1 cellular context compared by ENCODE assay signal in the genomic region with DNA sequence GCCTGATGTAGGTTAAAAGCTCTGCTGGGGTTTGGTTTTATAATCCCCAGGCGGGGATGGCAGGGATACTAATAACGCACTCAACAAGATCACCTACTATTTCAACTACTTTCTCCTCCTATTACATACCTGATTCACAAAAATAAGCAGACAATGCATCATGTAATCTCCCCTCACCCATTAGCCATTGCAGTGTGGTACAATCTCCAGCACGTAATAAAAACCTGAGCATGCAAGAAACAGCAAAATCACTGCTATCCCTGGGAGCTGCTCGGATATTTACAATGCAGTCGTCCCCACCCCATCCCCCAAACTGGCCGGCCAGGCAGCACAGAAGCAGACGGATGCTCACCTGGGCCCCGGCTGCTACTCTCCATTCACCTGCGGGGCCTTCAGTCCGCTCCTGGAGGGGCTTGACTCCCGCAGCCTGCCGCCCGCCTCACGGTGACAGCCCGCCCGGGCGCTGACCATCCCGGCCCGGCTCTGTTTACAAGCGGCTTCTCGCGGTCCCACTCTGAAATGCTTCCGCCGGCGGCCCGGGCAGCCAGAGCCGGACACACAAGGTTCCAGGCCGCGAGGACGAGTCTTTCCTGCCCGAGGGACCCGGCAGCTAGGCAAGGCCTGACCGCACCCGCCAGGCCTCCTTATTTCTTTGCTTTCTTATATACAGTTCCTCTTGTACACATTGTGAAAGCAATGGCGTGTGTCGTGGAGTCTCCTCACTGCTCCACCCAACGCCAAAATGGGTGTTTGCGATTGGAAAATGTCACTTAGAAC.
TF ChIP-seq lines count a peak whose summit lies in the region.

A gene with protein sequence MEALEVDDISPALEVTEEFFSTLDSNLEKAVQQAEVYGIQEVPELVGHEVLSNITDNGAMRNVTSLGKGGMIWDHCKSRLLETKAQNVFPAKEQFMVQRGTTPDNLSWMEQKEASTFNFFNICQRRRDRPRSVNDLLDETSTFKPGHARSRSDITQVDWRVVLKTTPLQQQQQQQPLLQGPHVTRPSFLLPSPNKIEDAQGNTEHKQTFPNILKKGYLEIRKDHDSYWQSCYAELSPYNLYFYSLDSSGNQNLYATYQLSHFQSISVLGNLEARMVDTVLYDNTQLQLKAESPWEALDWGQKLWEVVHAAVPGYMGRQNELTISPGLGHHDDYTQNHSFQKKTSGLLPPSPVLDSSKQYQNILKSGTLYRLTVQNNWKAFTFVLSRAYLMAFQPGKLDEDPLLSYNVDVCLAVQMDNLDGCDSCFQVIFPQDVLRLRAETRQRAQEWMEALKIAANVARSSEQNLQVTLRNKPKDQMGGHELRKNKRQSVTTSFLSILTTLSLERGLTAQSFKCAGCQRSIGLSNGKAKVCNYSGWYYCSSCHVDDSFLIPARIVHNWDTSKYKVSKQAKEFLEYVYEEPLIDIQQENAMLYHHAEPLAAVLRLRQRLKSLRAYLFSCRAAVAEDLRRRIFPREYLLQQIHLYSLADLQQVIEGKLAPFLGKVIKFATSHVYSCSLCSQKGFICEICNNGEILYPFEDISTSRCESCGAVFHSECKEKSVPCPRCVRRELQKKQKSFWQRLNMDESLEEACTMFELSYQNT (minus strand): TSS at position 491 of the 777 bp plus-strand sequence. CDS start 23,888 bp downstream, outside the sequence.

TF ChIP-seq in HepG2, 621 proteins besides CTCF, POLR2A, EP300 and RAD21 (continued from another document and continues in another):
- TF ChIP-seq, protein P1, sequence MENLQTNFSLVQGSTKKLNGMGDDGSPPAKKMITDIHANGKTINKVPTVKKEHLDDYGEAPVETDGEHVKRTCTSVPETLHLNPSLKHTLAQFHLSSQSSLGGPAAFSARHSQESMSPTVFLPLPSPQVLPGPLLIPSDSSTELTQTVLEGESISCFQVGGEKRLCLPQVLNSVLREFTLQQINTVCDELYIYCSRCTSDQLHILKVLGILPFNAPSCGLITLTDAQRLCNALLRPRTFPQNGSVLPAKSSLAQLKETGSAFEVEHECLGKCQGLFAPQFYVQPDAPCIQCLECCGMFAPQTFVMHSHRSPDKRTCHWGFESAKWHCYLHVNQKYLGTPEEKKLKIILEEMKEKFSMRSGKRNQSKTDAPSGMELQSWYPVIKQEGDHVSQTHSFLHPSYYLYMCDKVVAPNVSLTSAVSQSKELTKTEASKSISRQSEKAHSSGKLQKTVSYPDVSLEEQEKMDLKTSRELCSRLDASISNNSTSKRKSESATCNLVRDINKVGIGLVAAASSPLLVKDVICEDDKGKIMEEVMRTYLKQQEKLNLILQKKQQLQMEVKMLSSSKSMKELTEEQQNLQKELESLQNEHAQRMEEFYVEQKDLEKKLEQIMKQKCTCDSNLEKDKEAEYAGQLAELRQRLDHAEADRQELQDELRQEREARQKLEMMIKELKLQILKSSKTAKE (CRISPR knock-in tag; IDR thresholded peaks at IDR 0.05; ENCODE audit: borderline replicate concordance): peak; percentile 59; the same call in 1 of the 2 replicates
- TF ChIP-seq MEIS2 (CRISPR knock-in tag; IDR thresholded peaks at IDR 0.05) (peak; percentile 93; the same call in 1 of the 2 replicates), SPEN (CRISPR knock-in tag; IDR thresholded peaks at IDR 0.05; ENCODE audit: low read depth) (peak; percentile 98), ZNF75D (CRISPR knock-in tag; IDR thresholded peaks at IDR 0.05; ENCODE audit: borderline replicate concordance) (no peak), BCL6 (CRISPR knock-in tag; IDR thresholded peaks at IDR 0.05) (peak; percentile 86), RCOR2 (CRISPR knock-in tag; IDR thresholded peaks at IDR 0.05) (peak; percentile 80; the same call in 1 of the 2 replicates), ZNF577 (CRISPR knock-in tag; IDR thresholded peaks at IDR 0.05; ENCODE audit: borderline replicate concordance, low read depth) (no peak), ZZZ3 (CRISPR knock-in tag; IDR thresholded peaks at IDR 0.05; ENCODE audit: borderline replicate concordance) (peak; percentile 97), MIER2 (CRISPR knock-in tag; IDR thresholded peaks at IDR 0.05) (peak; percentile 87; the same call in 1 of the 2 replicates), XRCC5 (optimal IDR thresholded peaks at IDR 0.05; ENCODE audit: low read length) (peak; percentile 100), ISX (CRISPR knock-in tag; conservative IDR thresholded peaks at IDR 0.05) (0 out of 2 replicates have a peak, but pooled peaks have one; percentile 77), BORCS8-MEF2B (CRISPR knock-in tag; IDR thresholded peaks at IDR 0.05) (peak; percentile 98), GZF1 (CRISPR knock-in tag; IDR thresholded peaks at IDR 0.05) (peak; percentile 95), AGO1 (IDR thresholded peaks at IDR 0.05; ENCODE audit: low read depth, low read length, poor library complexity, severe bottlenecking) (peak; percentile 69), ZNF20 (CRISPR knock-in tag; IDR thresholded peaks at IDR 0.05) (peak; percentile 89), NFE2L1 (CRISPR knock-in tag; IDR thresholded peaks at IDR 0.05; ENCODE audit: borderline replicate concordance) (peak; percentile 86; the same call in 1 of the 2 replicates), ISL2 (CRISPR knock-in tag; IDR thresholded peaks at IDR 0.05) (peak; percentile 92), ZNF263 (CRISPR knock-in tag; IDR thresholded peaks at IDR 0.05) (peak; percentile 67; the same call in 1 of the 2 replicates), KDM3A (CRISPR knock-in tag; IDR thresholded peaks at IDR 0.05; ENCODE audit: low read depth) (peak; percentile 100), ZNF33B (CRISPR knock-in tag; IDR thresholded peaks at IDR 0.05) (peak; percentile 94; the same call in 1 of the 2 replicates), TBX3 (IDR thresholded peaks at IDR 0.05; ENCODE audit: borderline replicate concordance) (no peak), ELF1 (CRISPR knock-in tag; IDR thresholded peaks at IDR 0.05) (peak; percentile 83), NPAS2 (CRISPR knock-in tag; IDR thresholded peaks at IDR 0.05; ENCODE audit: borderline replicate concordance) (no peak), ZKSCAN1 (IDR thresholded peaks at IDR 0.05; ENCODE audit: low read length) (peak; percentile 28; the same call in 1 of the 2 replicates), GATAD2A (CRISPR knock-in tag; IDR thresholded peaks at IDR 0.05) (peak; percentile 95), ZNF446 (CRISPR knock-in tag; IDR thresholded peaks at IDR 0.05) (no peak), FOXK2 (IDR thresholded peaks at IDR 0.05) (peak; percentile 96), SOX6 (IDR thresholded peaks at IDR 0.05) (no peak), SOX6 (CRISPR knock-in tag; IDR thresholded peaks at IDR 0.05) (peak; percentile 91), KAT2B (IDR thresholded peaks at IDR 0.05; ENCODE audit: borderline replicate concordance, low read depth, low read length) (no peak), ZNF136 (CRISPR knock-in tag; IDR thresholded peaks at IDR 0.05; ENCODE audit: low read depth) (peak; percentile 98), SALL2 (CRISPR knock-in tag; IDR thresholded peaks at IDR 0.05) (peak; percentile 90; the same call in 1 of the 2 replicates), ZNF567 (CRISPR knock-in tag; IDR thresholded peaks at IDR 0.05; ENCODE audit: borderline replicate concordance) (peak; percentile 99), TGIF2 (CRISPR knock-in tag; IDR thresholded peaks at IDR 0.05) (peak; percentile 99), ZNF772 (CRISPR knock-in tag; IDR thresholded peaks at IDR 0.05) (peak; percentile 100)
- TF ChIP-seq, protein P2, sequence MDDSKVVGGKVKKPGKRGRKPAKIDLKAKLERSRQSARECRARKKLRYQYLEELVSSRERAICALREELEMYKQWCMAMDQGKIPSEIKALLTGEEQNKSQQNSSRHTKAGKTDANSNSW (CRISPR knock-in tag; IDR thresholded peaks at IDR 0.05; ENCODE audit: borderline replicate concordance): peak; percentile 74
- TF ChIP-seq, protein P3, sequence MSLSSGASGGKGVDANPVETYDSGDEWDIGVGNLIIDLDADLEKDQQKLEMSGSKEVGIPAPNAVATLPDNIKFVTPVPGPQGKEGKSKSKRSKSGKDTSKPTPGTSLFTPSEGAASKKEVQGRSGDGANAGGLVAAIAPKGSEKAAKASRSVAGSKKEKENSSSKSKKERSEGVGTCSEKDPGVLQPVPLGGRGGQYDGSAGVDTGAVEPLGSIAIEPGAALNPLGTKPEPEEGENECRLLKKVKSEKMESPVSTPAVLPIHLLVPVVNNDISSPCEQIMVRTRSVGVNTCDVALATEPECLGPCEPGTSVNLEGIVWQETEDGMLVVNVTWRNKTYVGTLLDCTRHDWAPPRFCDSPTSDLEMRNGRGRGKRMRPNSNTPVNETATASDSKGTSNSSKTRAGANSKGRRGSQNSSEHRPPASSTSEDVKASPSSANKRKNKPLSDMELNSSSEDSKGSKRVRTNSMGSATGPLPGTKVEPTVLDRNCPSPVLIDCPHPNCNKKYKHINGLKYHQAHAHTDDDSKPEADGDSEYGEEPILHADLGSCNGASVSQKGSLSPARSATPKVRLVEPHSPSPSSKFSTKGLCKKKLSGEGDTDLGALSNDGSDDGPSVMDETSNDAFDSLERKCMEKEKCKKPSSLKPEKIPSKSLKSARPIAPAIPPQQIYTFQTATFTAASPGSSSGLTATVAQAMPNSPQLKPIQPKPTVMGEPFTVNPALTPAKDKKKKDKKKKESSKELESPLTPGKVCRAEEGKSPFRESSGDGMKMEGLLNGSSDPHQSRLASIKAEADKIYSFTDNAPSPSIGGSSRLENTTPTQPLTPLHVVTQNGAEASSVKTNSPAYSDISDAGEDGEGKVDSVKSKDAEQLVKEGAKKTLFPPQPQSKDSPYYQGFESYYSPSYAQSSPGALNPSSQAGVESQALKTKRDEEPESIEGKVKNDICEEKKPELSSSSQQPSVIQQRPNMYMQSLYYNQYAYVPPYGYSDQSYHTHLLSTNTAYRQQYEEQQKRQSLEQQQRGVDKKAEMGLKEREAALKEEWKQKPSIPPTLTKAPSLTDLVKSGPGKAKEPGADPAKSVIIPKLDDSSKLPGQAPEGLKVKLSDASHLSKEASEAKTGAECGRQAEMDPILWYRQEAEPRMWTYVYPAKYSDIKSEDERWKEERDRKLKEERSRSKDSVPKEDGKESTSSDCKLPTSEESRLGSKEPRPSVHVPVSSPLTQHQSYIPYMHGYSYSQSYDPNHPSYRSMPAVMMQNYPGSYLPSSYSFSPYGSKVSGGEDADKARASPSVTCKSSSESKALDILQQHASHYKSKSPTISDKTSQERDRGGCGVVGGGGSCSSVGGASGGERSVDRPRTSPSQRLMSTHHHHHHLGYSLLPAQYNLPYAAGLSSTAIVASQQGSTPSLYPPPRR (CRISPR knock-in tag; IDR thresholded peaks at IDR 0.05; ENCODE audit: borderline replicate concordance): peak; percentile 93
- TF ChIP-seq, protein P4, sequence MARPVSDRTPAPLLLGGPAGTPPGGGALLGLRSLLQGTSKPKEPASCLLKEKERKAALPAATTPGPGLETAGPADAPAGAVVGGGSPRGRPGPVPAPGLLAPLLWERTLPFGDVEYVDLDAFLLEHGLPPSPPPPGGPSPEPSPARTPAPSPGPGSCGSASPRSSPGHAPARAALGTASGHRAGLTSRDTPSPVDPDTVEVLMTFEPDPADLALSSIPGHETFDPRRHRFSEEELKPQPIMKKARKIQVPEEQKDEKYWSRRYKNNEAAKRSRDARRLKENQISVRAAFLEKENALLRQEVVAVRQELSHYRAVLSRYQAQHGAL (CRISPR knock-in tag; IDR thresholded peaks at IDR 0.05; ENCODE audit: not compliant biosample characterization): peak; percentile 66
- TF ChIP-seq, protein P5, sequence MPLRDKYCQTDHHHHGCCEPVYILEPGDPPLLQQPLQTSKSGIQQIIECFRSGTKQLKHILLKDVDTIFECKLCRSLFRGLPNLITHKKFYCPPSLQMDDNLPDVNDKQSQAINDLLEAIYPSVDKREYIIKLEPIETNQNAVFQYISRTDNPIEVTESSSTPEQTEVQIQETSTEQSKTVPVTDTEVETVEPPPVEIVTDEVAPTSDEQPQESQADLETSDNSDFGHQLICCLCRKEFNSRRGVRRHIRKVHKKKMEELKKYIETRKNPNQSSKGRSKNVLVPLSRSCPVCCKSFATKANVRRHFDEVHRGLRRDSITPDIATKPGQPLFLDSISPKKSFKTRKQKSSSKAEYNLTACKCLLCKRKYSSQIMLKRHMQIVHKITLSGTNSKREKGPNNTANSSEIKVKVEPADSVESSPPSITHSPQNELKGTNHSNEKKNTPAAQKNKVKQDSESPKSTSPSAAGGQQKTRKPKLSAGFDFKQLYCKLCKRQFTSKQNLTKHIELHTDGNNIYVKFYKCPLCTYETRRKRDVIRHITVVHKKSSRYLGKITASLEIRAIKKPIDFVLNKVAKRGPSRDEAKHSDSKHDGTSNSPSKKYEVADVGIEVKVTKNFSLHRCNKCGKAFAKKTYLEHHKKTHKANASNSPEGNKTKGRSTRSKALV (CRISPR knock-in tag; IDR thresholded peaks at IDR 0.05): peak; percentile 67; the same call in 1 of the 2 replicates
- TF ChIP-seq, protein P6, sequence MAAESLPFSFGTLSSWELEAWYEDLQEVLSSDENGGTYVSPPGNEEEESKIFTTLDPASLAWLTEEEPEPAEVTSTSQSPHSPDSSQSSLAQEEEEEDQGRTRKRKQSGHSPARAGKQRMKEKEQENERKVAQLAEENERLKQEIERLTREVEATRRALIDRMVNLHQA (CRISPR knock-in tag; IDR thresholded peaks at IDR 0.05): 0 out of 2 replicates have a peak, but pooled peaks have one; percentile 75
- TF ChIP-seq, protein P7, sequence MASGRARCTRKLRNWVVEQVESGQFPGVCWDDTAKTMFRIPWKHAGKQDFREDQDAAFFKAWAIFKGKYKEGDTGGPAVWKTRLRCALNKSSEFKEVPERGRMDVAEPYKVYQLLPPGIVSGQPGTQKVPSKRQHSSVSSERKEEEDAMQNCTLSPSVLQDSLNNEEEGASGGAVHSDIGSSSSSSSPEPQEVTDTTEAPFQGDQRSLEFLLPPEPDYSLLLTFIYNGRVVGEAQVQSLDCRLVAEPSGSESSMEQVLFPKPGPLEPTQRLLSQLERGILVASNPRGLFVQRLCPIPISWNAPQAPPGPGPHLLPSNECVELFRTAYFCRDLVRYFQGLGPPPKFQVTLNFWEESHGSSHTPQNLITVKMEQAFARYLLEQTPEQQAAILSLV (CRISPR knock-in tag; IDR thresholded peaks at IDR 0.05; ENCODE audit: borderline replicate concordance): peak; percentile 86; the same call in 1 of the 2 replicates
- TF ChIP-seq, protein P8, sequence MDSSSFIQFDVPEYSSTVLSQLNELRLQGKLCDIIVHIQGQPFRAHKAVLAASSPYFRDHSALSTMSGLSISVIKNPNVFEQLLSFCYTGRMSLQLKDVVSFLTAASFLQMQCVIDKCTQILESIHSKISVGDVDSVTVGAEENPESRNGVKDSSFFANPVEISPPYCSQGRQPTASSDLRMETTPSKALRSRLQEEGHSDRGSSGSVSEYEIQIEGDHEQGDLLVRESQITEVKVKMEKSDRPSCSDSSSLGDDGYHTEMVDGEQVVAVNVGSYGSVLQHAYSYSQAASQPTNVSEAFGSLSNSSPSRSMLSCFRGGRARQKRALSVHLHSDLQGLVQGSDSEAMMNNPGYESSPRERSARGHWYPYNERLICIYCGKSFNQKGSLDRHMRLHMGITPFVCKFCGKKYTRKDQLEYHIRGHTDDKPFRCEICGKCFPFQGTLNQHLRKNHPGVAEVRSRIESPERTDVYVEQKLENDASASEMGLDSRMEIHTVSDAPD (CRISPR knock-in tag; IDR thresholded peaks at IDR 0.05): peak; percentile 85
- TF ChIP-seq, protein P9, sequence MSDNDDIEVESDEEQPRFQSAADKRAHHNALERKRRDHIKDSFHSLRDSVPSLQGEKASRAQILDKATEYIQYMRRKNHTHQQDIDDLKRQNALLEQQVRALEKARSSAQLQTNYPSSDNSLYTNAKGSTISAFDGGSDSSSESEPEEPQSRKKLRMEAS (IDR thresholded peaks at IDR 0.05): peak; percentile 93
